1 cellular context compared by ENCODE assay signal in genomic region chr4:186624951-186625350, GRCh38.
TF ChIP-seq lines count a peak whose summit lies in the region.

No MANE protein-coding gene starts in this region.

TF ChIP-seq in GM23338, 12 proteins besides CTCF, POLR2A, EP300 and RAD21 (continued from another document):
- TF ChIP-seq, protein P1, sequence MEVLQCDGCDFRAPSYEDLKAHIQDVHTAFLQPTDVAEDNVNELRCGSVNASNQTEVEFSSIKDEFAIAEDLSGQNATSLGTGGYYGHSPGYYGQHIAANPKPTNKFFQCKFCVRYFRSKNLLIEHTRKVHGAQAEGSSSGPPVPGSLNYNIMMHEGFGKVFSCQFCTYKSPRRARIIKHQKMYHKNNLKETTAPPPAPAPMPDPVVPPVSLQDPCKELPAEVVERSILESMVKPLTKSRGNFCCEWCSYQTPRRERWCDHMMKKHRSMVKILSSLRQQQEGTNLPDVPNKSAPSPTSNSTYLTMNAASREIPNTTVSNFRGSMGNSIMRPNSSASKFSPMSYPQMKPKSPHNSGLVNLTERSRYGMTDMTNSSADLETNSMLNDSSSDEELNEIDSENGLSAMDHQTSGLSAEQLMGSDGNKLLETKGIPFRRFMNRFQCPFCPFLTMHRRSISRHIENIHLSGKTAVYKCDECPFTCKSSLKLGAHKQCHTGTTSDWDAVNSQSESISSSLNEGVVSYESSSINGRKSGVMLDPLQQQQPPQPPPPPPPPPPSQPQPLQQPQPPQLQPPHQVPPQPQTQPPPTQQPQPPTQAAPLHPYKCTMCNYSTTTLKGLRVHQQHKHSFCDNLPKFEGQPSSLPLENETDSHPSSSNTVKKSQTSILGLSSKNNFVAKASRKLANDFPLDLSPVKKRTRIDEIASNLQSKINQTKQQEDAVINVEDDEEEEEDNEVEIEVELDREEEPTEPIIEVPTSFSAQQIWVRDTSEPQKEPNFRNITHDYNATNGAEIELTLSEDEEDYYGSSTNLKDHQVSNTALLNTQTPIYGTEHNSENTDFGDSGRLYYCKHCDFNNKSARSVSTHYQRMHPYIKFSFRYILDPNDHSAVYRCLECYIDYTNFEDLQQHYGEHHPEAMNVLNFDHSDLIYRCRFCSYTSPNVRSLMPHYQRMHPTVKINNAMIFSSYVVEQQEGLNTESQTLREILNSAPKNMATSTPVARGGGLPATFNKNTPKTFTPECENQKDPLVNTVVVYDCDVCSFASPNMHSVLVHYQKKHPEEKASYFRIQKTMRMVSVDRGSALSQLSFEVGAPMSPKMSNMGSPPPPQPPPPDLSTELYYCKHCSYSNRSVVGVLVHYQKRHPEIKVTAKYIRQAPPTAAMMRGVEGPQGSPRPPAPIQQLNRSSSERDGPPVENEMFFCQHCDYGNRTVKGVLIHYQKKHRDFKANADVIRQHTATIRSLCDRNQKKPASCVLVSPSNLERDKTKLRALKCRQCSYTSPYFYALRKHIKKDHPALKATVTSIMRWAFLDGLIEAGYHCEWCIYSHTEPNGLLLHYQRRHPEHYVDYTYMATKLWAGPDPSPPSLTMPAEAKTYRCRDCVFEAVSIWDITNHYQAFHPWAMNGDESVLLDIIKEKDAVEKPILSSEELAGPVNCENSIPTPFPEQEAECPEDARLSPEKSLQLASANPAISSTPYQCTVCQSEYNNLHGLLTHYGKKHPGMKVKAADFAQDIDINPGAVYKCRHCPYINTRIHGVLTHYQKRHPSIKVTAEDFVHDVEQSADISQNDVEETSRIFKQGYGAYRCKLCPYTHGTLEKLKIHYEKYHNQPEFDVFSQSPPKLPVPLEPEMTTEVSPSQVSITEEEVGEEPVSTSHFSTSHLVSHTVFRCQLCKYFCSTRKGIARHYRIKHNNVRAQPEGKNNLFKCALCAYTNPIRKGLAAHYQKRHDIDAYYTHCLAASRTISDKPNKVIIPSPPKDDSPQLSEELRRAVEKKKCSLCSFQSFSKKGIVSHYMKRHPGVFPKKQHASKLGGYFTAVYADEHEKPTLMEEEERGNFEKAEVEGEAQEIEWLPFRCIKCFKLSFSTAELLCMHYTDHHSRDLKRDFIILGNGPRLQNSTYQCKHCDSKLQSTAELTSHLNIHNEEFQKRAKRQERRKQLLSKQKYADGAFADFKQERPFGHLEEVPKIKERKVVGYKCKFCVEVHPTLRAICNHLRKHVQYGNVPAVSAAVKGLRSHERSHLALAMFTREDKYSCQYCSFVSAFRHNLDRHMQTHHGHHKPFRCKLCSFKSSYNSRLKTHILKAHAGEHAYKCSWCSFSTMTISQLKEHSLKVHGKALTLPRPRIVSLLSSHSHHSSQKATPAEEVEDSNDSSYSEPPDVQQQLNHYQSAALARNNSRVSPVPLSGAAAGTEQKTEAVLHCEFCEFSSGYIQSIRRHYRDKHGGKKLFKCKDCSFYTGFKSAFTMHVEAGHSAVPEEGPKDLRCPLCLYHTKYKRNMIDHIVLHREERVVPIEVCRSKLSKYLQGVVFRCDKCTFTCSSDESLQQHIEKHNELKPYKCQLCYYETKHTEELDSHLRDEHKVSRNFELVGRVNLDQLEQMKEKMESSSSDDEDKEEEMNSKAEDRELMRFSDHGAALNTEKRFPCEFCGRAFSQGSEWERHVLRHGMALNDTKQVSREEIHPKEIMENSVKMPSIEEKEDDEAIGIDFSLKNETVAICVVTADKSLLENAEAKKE (CRISPR knock-in tag; IDR thresholded peaks at IDR 0.05): no peak
- TF ChIP-seq POLR2AphosphoS5 (IDR thresholded peaks at IDR 0.05; ENCODE audit: low read depth): no peak
